9 cellular contexts compared by ENCODE assay signal in genomic region chr13:76822691-76823267, GRCh38.
DNase-seq lines count a peak whose midpoint lies in the region; ATAC-seq, FAIRE-seq and TF ChIP-seq lines count a peak whose summit lies in the region.
"Had no signal": no experiment of that assay in that cellular context is flagged by ENCODE, and none has a peak within 500 bp of the region (broad histone marks: within the 10 kb centered on the region; RNA-seq: fewer than 3 reads in every experiment).

No MANE protein-coding gene starts in this region.

- H3K27ac Mint-ChIP-seq in chondrocyte (ENCODE audit: unreplicated experiment) = no peak overlapping the region
- H3K27ac Mint-ChIP-seq: brain had no signal

- 58 to 68% (median 61%) methylated on average over 2 of the region's 2 CpGs for WGBS in small intestine, 3 donors

- ATAC-seq in GM18868 (IDR thresholded peaks at IDR 0.05; ENCODE audit: unreplicated experiment) (peak; percentile 70), GM21737 (IDR thresholded peaks at IDR 0.05; ENCODE audit: unreplicated experiment) (no peak)

- no peaks in the 10 kb centered on the region for H3K36me3 ChIP-seq in small intestine (ENCODE audit: control insufficient read depth in 2 of 2, insufficient read depth in 2 of 2, low read length in 2 of 2)

- H3K27me3 ChIP-seq in AG04450 (ENCODE audit: control insufficient read depth, insufficient read depth, low read length) = peaks cover 3% of the 10 kb centered on the region
- H3K27me3 ChIP-seq in small intestine (ENCODE audit: control insufficient read depth in 2 of 2, insufficient read depth in 2 of 2, low read length in 2 of 2) = no peaks in the 10 kb centered on the region

- H3K36me3 Mint-ChIP-seq in chondrocyte (ENCODE audit: low read depth) = no peaks in the 10 kb centered on the region
- H3K36me3 Mint-ChIP-seq: brain had no signal

- CTCF ChIA-PET in AG04450 (lab: Charles Lee) = interaction anchor here (0.9 to 1.7 kb wide), 6 partner anchors 9 to 157 kb away, joined by 3 to 6 read pairs (median 4); no protein-coding TSS in a partner anchor

- no peak overlapping the region for H3K4me3 ChIP-seq in AG04450 (ENCODE audit: low read depth, low read length)
- no peak overlapping the region for H3K4me3 ChIP-seq in small intestine (ENCODE audit: low read depth in 1 of 2, low read length in 2 of 2)

- DNase-seq in AG04450 (ENCODE audit: low read depth, low spot score) = no peak
- DNase-seq in M059J (ENCODE audit: low read depth) = peak; percentile 60
- DNase-seq in chondrocyte (ENCODE audit: low spot score) = no peak
- DNase-seq in small intestine = peak; percentile 34
- no peak for DNase-seq in stimulated activated CD4-positive, alpha-beta T cell treated with anti-CD3 and anti-CD28 coated beads, Interleukin-4, amount 100 ng/mL, for 24 hours
- no peak for DNase-seq in GM19239 (ENCODE audit: insufficient read length, low spot score)

- no peak overlapping the region for H3K4me3 Mint-ChIP-seq in chondrocyte (ENCODE audit: unreplicated experiment)
- H3K4me3 Mint-ChIP-seq: brain had no signal

- no peaks in the 10 kb centered on the region for H3K9me3 Mint-ChIP-seq in chondrocyte (ENCODE audit: low read depth)

- TF ChIP-seq CTCF in AG04450 (IDR thresholded peaks at IDR 0.05; ENCODE audit: low read depth, low read length) (peak; percentile 28), chondrocyte (IDR thresholded peaks at IDR 0.05) (peak; percentile 47)

- POLR2A ChIA-PET in AG04450 (lab: Yijun Ruan, JAX) = no interaction called here

- peaks cover 8% of the 10 kb centered on the region for H3K27me3 Mint-ChIP-seq in chondrocyte (ENCODE audit: low read depth)

- H3K9me3 ChIP-seq in AG04450 (ENCODE audit: control insufficient read depth, insufficient read depth, low read length) (no peaks in the 10 kb centered on the region), small intestine (ENCODE audit: control insufficient read depth, low read depth) (no peaks in the 10 kb centered on the region)

- H3K4me1 Mint-ChIP-seq in chondrocyte (ENCODE audit: low read depth) = peaks cover 16% of the 10 kb centered on the region

- FAIRE-seq in small intestine (lab: Jason Lieb, UNC) (no peak), GM19239 (lab: Jason Lieb, UNC) (no peak)

- H3K27ac ChIP-seq in AG04450 (ENCODE audit: low read depth, low read length) = no peak overlapping the region
- H3K27ac ChIP-seq in small intestine (ENCODE audit: low read depth in 1 of 2, low read length in 1 of 2) = no peak overlapping the region

- no peaks in the 10 kb centered on the region for H3K4me1 ChIP-seq in small intestine (ENCODE audit: control insufficient read depth in 2 of 2, insufficient read depth in 1 of 2, low read depth in 1 of 2, low read length in 1 of 2)

Comparison
In these comparisons a context has a peak if more than half of its experiments do, and no peak if none do; other contexts are left out.
1. DNase-seq: peak in M059J (single experiment) and small intestine (single experiment); none in AG04450 (single experiment), chondrocyte (single experiment), stimulated activated CD4-positive, alpha-beta T cell treated with anti-CD3 and anti-CD28 coated beads, Interleukin-4, amount 100 ng/mL, for 24 hours (single experiment) and GM19239 (single experiment).